Comparison of ENCODE assay signal across 1 cellular context in the genomic region with DNA sequence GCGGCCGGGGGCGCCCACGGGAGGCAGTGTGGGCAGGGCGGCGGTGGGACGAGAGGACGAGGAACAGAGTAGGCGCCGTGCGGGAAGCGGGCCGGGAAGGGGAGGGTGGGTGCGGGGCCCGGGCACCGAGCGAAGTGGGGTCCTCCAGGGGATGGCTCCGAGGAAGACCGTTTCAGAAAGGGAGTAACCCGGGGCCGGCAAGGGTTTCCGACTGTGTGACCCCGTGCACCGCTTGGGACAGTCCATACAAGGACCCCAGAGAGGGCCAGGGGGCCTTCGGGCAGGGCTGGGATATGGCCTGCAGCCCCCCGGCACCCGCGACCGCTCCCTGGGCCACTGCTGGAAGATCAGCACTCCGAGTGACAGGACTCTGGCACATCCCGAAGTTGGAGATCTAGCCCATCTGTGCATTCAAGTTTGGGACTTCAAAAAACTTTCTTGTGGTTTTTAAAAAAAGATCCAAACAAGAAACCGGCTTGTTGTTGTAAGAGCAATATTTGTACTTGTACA.
TF ChIP-seq lines count a peak whose summit lies in the region.

No MANE protein-coding gene starts in this region.

TF ChIP-seq in liver, 16 proteins besides CTCF, POLR2A, EP300 and RAD21 (continued from another document):
- TF ChIP-seq, protein P1, sequence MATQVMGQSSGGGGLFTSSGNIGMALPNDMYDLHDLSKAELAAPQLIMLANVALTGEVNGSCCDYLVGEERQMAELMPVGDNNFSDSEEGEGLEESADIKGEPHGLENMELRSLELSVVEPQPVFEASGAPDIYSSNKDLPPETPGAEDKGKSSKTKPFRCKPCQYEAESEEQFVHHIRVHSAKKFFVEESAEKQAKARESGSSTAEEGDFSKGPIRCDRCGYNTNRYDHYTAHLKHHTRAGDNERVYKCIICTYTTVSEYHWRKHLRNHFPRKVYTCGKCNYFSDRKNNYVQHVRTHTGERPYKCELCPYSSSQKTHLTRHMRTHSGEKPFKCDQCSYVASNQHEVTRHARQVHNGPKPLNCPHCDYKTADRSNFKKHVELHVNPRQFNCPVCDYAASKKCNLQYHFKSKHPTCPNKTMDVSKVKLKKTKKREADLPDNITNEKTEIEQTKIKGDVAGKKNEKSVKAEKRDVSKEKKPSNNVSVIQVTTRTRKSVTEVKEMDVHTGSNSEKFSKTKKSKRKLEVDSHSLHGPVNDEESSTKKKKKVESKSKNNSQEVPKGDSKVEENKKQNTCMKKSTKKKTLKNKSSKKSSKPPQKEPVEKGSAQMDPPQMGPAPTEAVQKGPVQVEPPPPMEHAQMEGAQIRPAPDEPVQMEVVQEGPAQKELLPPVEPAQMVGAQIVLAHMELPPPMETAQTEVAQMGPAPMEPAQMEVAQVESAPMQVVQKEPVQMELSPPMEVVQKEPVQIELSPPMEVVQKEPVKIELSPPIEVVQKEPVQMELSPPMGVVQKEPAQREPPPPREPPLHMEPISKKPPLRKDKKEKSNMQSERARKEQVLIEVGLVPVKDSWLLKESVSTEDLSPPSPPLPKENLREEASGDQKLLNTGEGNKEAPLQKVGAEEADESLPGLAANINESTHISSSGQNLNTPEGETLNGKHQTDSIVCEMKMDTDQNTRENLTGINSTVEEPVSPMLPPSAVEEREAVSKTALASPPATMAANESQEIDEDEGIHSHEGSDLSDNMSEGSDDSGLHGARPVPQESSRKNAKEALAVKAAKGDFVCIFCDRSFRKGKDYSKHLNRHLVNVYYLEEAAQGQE (IDR thresholded peaks at IDR 0.05), result no peak
